Comparison of ENCODE assay signal across 2 cellular contexts in the genomic region with DNA sequence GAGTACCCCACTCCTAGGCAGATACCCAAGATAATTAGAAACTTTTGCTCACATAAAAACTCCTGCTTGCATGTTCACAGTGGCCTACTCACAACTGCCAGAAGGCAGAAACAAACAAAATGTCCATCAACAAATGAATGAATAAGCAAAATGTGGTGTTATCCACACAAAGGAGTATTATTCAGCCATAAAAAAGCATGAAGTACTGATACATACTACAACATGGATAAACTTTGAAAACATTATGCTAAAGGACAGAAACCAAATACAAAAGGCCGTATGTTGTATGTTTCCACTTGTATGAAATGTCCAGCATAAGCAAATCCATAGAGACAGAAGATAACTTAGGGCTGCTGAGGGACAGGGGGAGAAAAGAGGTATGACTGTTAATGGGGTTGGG.
TF ChIP-seq lines count a peak whose summit lies in the region.

No MANE protein-coding gene starts in this region.

TF ChIP-seq in SK-N-SH, 30 proteins besides CTCF, POLR2A, EP300 and RAD21:
- no peak for TF ChIP-seq FOXJ3 (CRISPR knock-in tag; IDR thresholded peaks at IDR 0.05)
- TF ChIP-seq JUND (IDR thresholded peaks at IDR 0.05): no peak
- no peak for TF ChIP-seq YY1 (IDR thresholded peaks at IDR 0.05; ENCODE audit: low read depth)
- no peak for TF ChIP-seq EZH2phosphoT487 (IDR thresholded peaks at IDR 0.05; ENCODE audit: borderline replicate concordance, low read depth)
- TF ChIP-seq TEAD4 (IDR thresholded peaks at IDR 0.05; ENCODE audit: borderline replicate concordance, insufficient read depth): no peak
- TF ChIP-seq GABPA (IDR thresholded peaks at IDR 0.05; ENCODE audit: low read depth): no peak
- no peak for TF ChIP-seq GATA2 (CRISPR knock-in tag; IDR thresholded peaks at IDR 0.05)
- TF ChIP-seq NFIC (IDR thresholded peaks at IDR 0.05; ENCODE audit: borderline replicate concordance): no peak
- no peak for TF ChIP-seq RCOR1 (IDR thresholded peaks at IDR 0.05; ENCODE audit: low read length)
- TF ChIP-seq SIN3A (IDR thresholded peaks at IDR 0.05; ENCODE audit: borderline replicate concordance, low read depth, low read length): no peak
- TF ChIP-seq, protein P1, sequence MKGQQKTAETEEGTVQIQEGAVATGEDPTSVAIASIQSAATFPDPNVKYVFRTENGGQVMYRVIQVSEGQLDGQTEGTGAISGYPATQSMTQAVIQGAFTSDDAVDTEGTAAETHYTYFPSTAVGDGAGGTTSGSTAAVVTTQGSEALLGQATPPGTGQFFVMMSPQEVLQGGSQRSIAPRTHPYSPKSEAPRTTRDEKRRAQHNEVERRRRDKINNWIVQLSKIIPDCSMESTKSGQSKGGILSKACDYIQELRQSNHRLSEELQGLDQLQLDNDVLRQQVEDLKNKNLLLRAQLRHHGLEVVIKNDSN (IDR thresholded peaks at IDR 0.05; ENCODE audit: borderline replicate concordance, low read depth): no peak
- no peak for TF ChIP-seq ELF1 (IDR thresholded peaks at IDR 0.05)

TF ChIP-seq in SK-N-SH treated with all-trans-retinoic acid at 6 μM for 48 hours, 23 proteins besides CTCF, POLR2A, EP300 and RAD21:
- TF ChIP-seq GLIS3 (CRISPR knock-in tag; IDR thresholded peaks at IDR 0.05) (no peak), SNAI2 (CRISPR knock-in tag; IDR thresholded peaks at IDR 0.05) (no peak)
TF ChIP-seq in SK-N-SH treated with all-trans-retinoic acid at 6 μM for 48 hours: peak in this region for 0.
